8 cellular contexts compared by ENCODE assay signal in the genomic region with DNA sequence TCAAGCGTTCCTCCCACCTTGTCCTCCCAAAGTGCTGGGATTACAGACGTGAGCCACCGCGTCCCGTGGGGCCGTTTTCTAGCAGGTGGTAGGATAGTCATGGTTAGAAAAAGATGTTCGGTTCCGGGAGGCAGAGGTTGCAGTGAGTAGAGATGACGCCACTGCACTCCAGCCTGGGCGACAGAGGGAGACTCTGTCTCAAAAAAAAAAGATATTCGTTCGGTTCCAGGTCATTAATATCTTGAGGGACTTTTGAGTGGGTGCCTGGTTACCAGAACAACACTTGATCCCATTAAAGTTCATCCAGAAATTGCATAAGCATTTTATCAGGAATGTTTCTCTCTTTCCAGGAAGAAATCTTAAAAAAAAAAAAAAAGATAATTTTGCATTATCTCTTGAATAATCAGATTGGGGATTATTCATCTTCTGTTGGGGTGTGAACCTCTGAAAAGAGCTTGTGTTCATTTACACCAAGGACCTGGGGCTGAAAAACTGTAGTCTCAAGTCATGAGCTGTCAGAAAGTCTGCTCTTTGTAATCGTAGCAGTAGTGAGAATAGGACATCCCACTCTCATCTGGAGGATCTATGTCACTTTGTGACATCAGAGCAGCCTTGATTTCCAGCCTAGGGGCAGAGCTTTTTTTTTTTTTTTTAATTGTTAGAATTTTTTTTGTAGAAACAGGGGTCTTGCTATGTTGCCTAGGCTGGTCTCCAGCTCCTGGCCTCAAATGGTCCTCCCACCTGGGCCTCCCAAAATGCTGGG. TPM values are rescaled to one million over a fixed set of nuclear protein-coding genes. Genes with fewer than 3 reads are reported as not detected.
DNase-seq lines count a peak whose midpoint lies in the region; ATAC-seq and TF ChIP-seq lines count a peak whose summit lies in the region.

No MANE protein-coding gene starts in this region.

- peak overlapping the region; percentile 42 for H3K4me3 ChIP-seq in DOHH2 (ENCODE audit: low read length)
- peak overlapping the region in 58 of 59 donors; percentile 61 to 98 (median 91) for H3K4me3 ChIP-seq in dorsolateral prefrontal cortex

- no peaks in the 10 kb centered on the region for H3K79me2 ChIP-seq in DOHH2 (ENCODE audit: control insufficient read depth, low read length)

- no peaks in the 10 kb centered on the region for H3K9me2 ChIP-seq in DOHH2 (replicated peaks; ENCODE audit: control insufficient read depth, low read length)

- TF ChIP-seq CTCF in DOHH2 (IDR thresholded peaks at IDR 0.05; ENCODE audit: low read depth, low read length, poor library complexity, severe bottlenecking) (no peak), dorsolateral prefrontal cortex (IDR thresholded peaks at IDR 0.05 in 54 of 56, conservative IDR thresholded peaks at IDR 0.05 in 2 of 56; ENCODE audit: low read depth in 1 of 56, partially characterized antibody in 56 of 56) (peak in 6 of 56 donors; percentile 9 to 33 (median 18))

- H3K27ac ChIP-seq in DOHH2 (ENCODE audit: low read depth, low read length) (no peak overlapping the region), dorsolateral prefrontal cortex (peak overlapping the region in 43 of 59 donors; percentile 4 to 92 (median 84))

- H3K27me3 ChIP-seq in DOHH2 (ENCODE audit: control insufficient read depth, low read length) (peaks cover 19% of the 10 kb centered on the region), dorsolateral prefrontal cortex (no peaks in the 10 kb centered on the region)

- peaks cover 13% of the 10 kb centered on the region; the same call in 1 of the 2 replicates for H3F3A ChIP-seq in DOHH2 (ENCODE audit: control insufficient read depth, insufficient read depth)

- H3K4me1 ChIP-seq in DOHH2 (ENCODE audit: control insufficient read depth, low read length): peaks cover 43% of the 10 kb centered on the region

- H3K36me3 ChIP-seq in DOHH2 (ENCODE audit: control insufficient read depth, low read length): no peaks in the 10 kb centered on the region

- ATAC-seq in HG02884 (IDR thresholded peaks at IDR 0.05; ENCODE audit: unreplicated experiment) (no peak), GM18505 (IDR thresholded peaks at IDR 0.05; ENCODE audit: unreplicated experiment) (no peak)

- H3K4me2 ChIP-seq in DOHH2 (ENCODE audit: low read length): peak overlapping the region; percentile 88

- DNase-seq in NCI-H2171 (lab: John Stamatoyannopoulos, UW): peak; percentile 25
- peak in 2 of 10 donors; percentile 26 to 27 for DNase-seq in dorsolateral prefrontal cortex
- DNase-seq in posterior vena cava (ENCODE audit: low spot score): peak; percentile 87
- DNase-seq in NCI-H526 treated with DMSO at 0.1 percent for 48 hours (lab: John Stamatoyannopoulos, UW): no peak
- DNase-seq in stimulated activated naive CD4-positive, alpha-beta T cell treated with Interleukin-2 at 50 U/mL for 16 hours (lab: John Stamatoyannopoulos, UW): no peak

- no peak for TF ChIP-seq POLR2A in GM18505 (IDR thresholded peaks at IDR 0.05; ENCODE audit: borderline replicate concordance, extremely low read depth, insufficient read depth, insufficient read length)

- H4K20me1 ChIP-seq in DOHH2 (ENCODE audit: control insufficient read depth, insufficient read depth, low read depth, low read length): no peaks in the 10 kb centered on the region

- no peaks in the 10 kb centered on the region for H3K9me3 ChIP-seq in DOHH2 (ENCODE audit: control insufficient read depth, insufficient read depth, low read length)

- intact Hi-C loops in dorsolateral prefrontal cortex (cut with DNase I): no loop called here
- intact Hi-C loops in posterior vena cava (cut with DNase I): no loop called here

RNA-seq across cellular contexts. Expression of a gene that starts 1.0 kb away (rescaled TPM):
- 10 to 100 TPM; 12.3 to 24.7 (median 17.2) TPM for total RNA-seq in dorsolateral prefrontal cortex
- 10 to 100 TPM; 19.8 to 27.9 TPM for total RNA-seq in posterior vena cava

RNA-seq across cellular contexts. Expression of a gene that starts 4.9 kb away (rescaled TPM):
- total RNA-seq in dorsolateral prefrontal cortex: 10 to 100 TPM in 21 of 120 experiments, 1 to 10 TPM in 99; 4.4 to 14.3 (median 8.2) TPM
- 1 to 10 TPM; 2.1 to 3.4 TPM for total RNA-seq in posterior vena cava

RNA-seq across cellular contexts. Expression of a gene that starts 23.5 kb away (rescaled TPM):
- total RNA-seq in dorsolateral prefrontal cortex (10 to 100 TPM in 65 of 120 experiments, 1 to 10 TPM in 55; 4.6 to 20.8 (median 10.2) TPM), posterior vena cava (1 to 10 TPM; 7.1 to 8.7 TPM)

RNA-seq across cellular contexts. Expression of a gene that starts 47.3 kb away (rescaled TPM):
- total RNA-seq in dorsolateral prefrontal cortex: 10 to 100 TPM; 15.0 to 45.0 (median 30.4) TPM
- 10 to 100 TPM; 13.7 to 14.2 TPM for total RNA-seq in posterior vena cava

RNA-seq across cellular contexts. Expression of a gene that starts 47.6 kb away (rescaled TPM):
- total RNA-seq in dorsolateral prefrontal cortex (10 to 100 TPM in 8 of 120 experiments, 1 to 10 TPM in 111, under 1 TPM in 1; 0.93 to 18.3 (median 5.7) TPM), posterior vena cava (10 to 100 TPM in 1 of 2 donors, 1 to 10 TPM in 1; 9.1 to 12.8 TPM)

Comparison
In these comparisons a context has a peak if more than half of its experiments do, and no peak if none do; other contexts are left out.
1. DNase-seq: peak in NCI-H2171 (single experiment) and posterior vena cava (single experiment); none in NCI-H526 treated with DMSO at 0.1 percent for 48 hours (single experiment) and stimulated activated naive CD4-positive, alpha-beta T cell treated with Interleukin-2 at 50 U/mL for 16 hours (single experiment).